1 cellular context compared by ENCODE assay signal in genomic region chr9:76246680-76247079, GRCh38.
TF ChIP-seq lines count a peak whose summit lies in the region.

No MANE protein-coding gene starts in this region.

TF ChIP-seq in K562, 482 proteins besides CTCF, POLR2A, EP300 and RAD21 (continued from another document):
- peak; percentile 83 for TF ChIP-seq KAT8 (IDR thresholded peaks at IDR 0.05; ENCODE audit: low read depth)
TF ChIP-seq in K562: peak in this region for 4.
